Comparison of ENCODE assay signal across 33 cellular contexts in genomic region chr14:55473786-55474185, GRCh38. TPM values are rescaled to one million over a fixed set of nuclear protein-coding genes. Genes with fewer than 3 reads are reported as not detected.
"Had no signal": no experiment of that assay in that cellular context is flagged by ENCODE, and none has a peak within 500 bp of the region (broad histone marks: within the 10 kb centered on the region; RNA-seq: fewer than 3 reads in every experiment).

No MANE protein-coding gene starts in this region.

- H3K4me3 ChIP-seq: neural progenitor cell, ovary, prostate gland, skin epidermis, smooth muscle cell, spleen, stomach, thoracic aorta, thyroid gland, tibial nerve, upper lobe of right lung, uterus had no signal

- H3K36me3 ChIP-seq: neural progenitor cell, ovary, prostate gland, spleen, stomach, thoracic aorta, thyroid gland, tibial nerve, upper lobe of right lung, uterus had no signal

- H3K27ac ChIP-seq: neural progenitor cell, ovary, prostate gland, skin epidermis, spleen, stomach, thoracic aorta, thyroid gland, tibial nerve, upper lobe of right lung, uterus had no signal

- H3K27me3 ChIP-seq: neural progenitor cell, ovary, spleen, stomach, thyroid gland, tibial nerve, upper lobe of right lung, uterus had no signal

- H3K9ac ChIP-seq: neural progenitor cell had no signal

- ATAC-seq: naive thymus-derived CD4-positive, alpha-beta T cell; natural killer cell; right cardiac atrium; sciatic nerve; stimulated activated memory B cell treated with anti-CD40 and anti-IgM and Interleukin-4, amounts not matched to agents 10 μg/mL and 1 μg/mL and 100 μg/mL, for 72 hours; upper lobe of right lung had no signal

- DNase-seq: naive thymus-derived CD4-positive, alpha-beta T cell; natural killer cell; occipital lobe; ovary; retina; right cardiac atrium; spleen; stimulated activated CD4-positive, alpha-beta T cell treated with anti-CD3 and anti-CD28 coated beads, Interleukin-12 subunit alpha, Interleukin-12 subunit beta, amount 100 ng/mL, for 4 hours; stimulated activated CD4-positive, alpha-beta T cell treated with anti-CD3 and anti-CD28 coated beads, Interleukin-1b, Interleukin-23, amount 100 ng/mL, for 48 hours; stimulated activated CD4-positive, alpha-beta T cell treated with anti-CD3 and anti-CD28 coated beads, Interleukin-4, amount 100 ng/mL, for 1 hour; stimulated activated CD4-positive, alpha-beta T cell treated with anti-CD3 and anti-CD28 coated beads, Interleukin-4, amount 100 ng/mL, for 4 hours; stimulated activated CD8-positive, alpha-beta memory T cell treated with anti-CD3 and anti-CD28 coated beads, Interleukin-4, amount 100 ng/mL, for 48 hours; stimulated activated naive CD4-positive, alpha-beta T cell treated with Interleukin-2 at 50 U/mL for 16 hours; stomach; thyroid gland; trophoblast cell; upper lobe of right lung; uterus had no signal

- H3K9me3 ChIP-seq: ovary, prostate gland, spleen, stomach, thoracic aorta, thyroid gland, tibial nerve, upper lobe of right lung, uterus had no signal

- H3K4me1 ChIP-seq: neural progenitor cell, prostate gland, spleen, stomach, thyroid gland, tibial nerve, upper lobe of right lung, uterus had no signal

RNA-seq across cellular contexts. Expression of gene TBPL2, which starts 33.4 kb away (rescaled TPM):
- total RNA-seq: naive thymus-derived CD4-positive, alpha-beta T cell; natural killer cell; occipital lobe; osteoblast; ovary; posterior vena cava; prostate gland; pulmonary artery endothelial cell; right cardiac atrium; sciatic nerve; smooth muscle cell; spleen; stomach; subcutaneous adipose tissue; temporal lobe; thoracic aorta; thyroid gland; upper lobe of right lung; urinary bladder; uterus had no signal
- polyA plus RNA-seq: naive thymus-derived CD4-positive, alpha-beta T cell; neural cell; right cardiac atrium; smooth muscle cell; spleen; stomach; urinary bladder had no signal
